In genomic region chr7:43364391-43364790, GRCh38 we compare ENCODE assay signal across 1 cellular context.
TF ChIP-seq lines count a peak whose summit lies in the region.

No MANE protein-coding gene starts in this region.

TF ChIP-seq in GM23338, 12 proteins besides CTCF, POLR2A, EP300 and RAD21 (continued from another document):
- TF ChIP-seq, protein P1, sequence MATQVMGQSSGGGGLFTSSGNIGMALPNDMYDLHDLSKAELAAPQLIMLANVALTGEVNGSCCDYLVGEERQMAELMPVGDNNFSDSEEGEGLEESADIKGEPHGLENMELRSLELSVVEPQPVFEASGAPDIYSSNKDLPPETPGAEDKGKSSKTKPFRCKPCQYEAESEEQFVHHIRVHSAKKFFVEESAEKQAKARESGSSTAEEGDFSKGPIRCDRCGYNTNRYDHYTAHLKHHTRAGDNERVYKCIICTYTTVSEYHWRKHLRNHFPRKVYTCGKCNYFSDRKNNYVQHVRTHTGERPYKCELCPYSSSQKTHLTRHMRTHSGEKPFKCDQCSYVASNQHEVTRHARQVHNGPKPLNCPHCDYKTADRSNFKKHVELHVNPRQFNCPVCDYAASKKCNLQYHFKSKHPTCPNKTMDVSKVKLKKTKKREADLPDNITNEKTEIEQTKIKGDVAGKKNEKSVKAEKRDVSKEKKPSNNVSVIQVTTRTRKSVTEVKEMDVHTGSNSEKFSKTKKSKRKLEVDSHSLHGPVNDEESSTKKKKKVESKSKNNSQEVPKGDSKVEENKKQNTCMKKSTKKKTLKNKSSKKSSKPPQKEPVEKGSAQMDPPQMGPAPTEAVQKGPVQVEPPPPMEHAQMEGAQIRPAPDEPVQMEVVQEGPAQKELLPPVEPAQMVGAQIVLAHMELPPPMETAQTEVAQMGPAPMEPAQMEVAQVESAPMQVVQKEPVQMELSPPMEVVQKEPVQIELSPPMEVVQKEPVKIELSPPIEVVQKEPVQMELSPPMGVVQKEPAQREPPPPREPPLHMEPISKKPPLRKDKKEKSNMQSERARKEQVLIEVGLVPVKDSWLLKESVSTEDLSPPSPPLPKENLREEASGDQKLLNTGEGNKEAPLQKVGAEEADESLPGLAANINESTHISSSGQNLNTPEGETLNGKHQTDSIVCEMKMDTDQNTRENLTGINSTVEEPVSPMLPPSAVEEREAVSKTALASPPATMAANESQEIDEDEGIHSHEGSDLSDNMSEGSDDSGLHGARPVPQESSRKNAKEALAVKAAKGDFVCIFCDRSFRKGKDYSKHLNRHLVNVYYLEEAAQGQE (IDR thresholded peaks at IDR 0.05; ENCODE audit: unreplicated experiment) = no peak
- TF ChIP-seq ZNF331 (CRISPR knock-in tag; IDR thresholded peaks at IDR 0.05; ENCODE audit: low read depth) (no peak), STAT1 (IDR thresholded peaks at IDR 0.05; ENCODE audit: unreplicated experiment) (no peak)
